Comparison of ENCODE assay signal across 1 cellular context in genomic region chr3:151259664-151260063, GRCh38.
TF ChIP-seq lines count a peak whose summit lies in the region.

No MANE protein-coding gene starts in this region.

TF ChIP-seq in IMR-90, 13 proteins besides CTCF, POLR2A, EP300 and RAD21:
- TF ChIP-seq CEBPB (IDR thresholded peaks at IDR 0.05; ENCODE audit: low read depth, low read length) (no peak), SMC3 (IDR thresholded peaks at IDR 0.05; ENCODE audit: low read depth, low read length) (no peak), CHD1 (IDR thresholded peaks at IDR 0.05; ENCODE audit: low read depth, low read length) (no peak), ELK1 (IDR thresholded peaks at IDR 0.05; ENCODE audit: borderline replicate concordance, low read depth, low read length) (no peak), USF2 (IDR thresholded peaks at IDR 0.05; ENCODE audit: low read depth, low read length) (no peak), RCOR1 (IDR thresholded peaks at IDR 0.05; ENCODE audit: insufficient replicate concordance, low read length) (no peak), MAFK (IDR thresholded peaks at IDR 0.05; ENCODE audit: low read depth, low read length) (no peak), FOS (IDR thresholded peaks at IDR 0.05; ENCODE audit: low read depth, low read length) (no peak), BHLHE40 (IDR thresholded peaks at IDR 0.05; ENCODE audit: low read depth, low read length) (no peak), MAZ (IDR thresholded peaks at IDR 0.05; ENCODE audit: borderline replicate concordance, low read depth, low read length) (no peak), RFX5 (IDR thresholded peaks at IDR 0.05; ENCODE audit: low read depth, low read length) (no peak), MXI1 (IDR thresholded peaks at IDR 0.05; ENCODE audit: borderline replicate concordance, low read depth, low read length) (no peak), NFE2L2 (IDR thresholded peaks at IDR 0.05; ENCODE audit: low read depth, low read length) (no peak)
